17 cellular contexts compared by ENCODE assay signal in genomic region chr17:19411641-19412040, GRCh38. TPM values are rescaled to one million over a fixed set of nuclear protein-coding genes. Genes with fewer than 3 reads are reported as not detected.
DNase-seq lines count a peak whose midpoint lies in the region; ATAC-seq and TF ChIP-seq lines count a peak whose summit lies in the region.
"Had no signal": no experiment of that assay in that cellular context is flagged by ENCODE, and none has a peak within 500 bp of the region (broad histone marks: within the 10 kb centered on the region; RNA-seq: fewer than 3 reads in every experiment).

No MANE protein-coding gene starts in this region.

- peaks cover 23% of the 10 kb centered on the region for H3K4me1 ChIP-seq in GM23248 (ENCODE audit: insufficient read depth)
- peaks cover 0 to 14% (median 0%) of the 10 kb centered on the region in 12 donors for H3K4me1 ChIP-seq in heart left ventricle
- no peaks in the 10 kb centered on the region for H3K4me1 ChIP-seq in CD4-positive, alpha-beta memory T cell (ENCODE audit: insufficient read depth, low read length)
- H3K4me1 ChIP-seq: BLaER1 treated with 17β-estradiol and CSF1 and Interleukin-3, amounts not matched to agents 10 nM and 100 nM had no signal

- H4K20me1 ChIP-seq in GM23248 (ENCODE audit: insufficient read depth) = no peaks in the 10 kb centered on the region

- no peaks in the 10 kb centered on the region for H3K27me3 ChIP-seq in GM23248 (replicated peaks; ENCODE audit: insufficient read depth)
- no peaks in the 10 kb centered on the region for H3K27me3 ChIP-seq in heart left ventricle
- H3K27me3 ChIP-seq in CD4-positive, alpha-beta memory T cell (ENCODE audit: insufficient read depth, low read length) = no peaks in the 10 kb centered on the region
- H3K27me3 ChIP-seq: BLaER1 treated with 17β-estradiol and CSF1 and Interleukin-3, amounts not matched to agents 10 nM and 100 nM; ovary had no signal

- H3K36me3 Mint-ChIP-seq in CD4-positive, alpha-beta memory T cell = no peaks in the 10 kb centered on the region
- H3K36me3 Mint-ChIP-seq: mesothelial cell of epicardium had no signal

- peak in 1 of 4 donors; percentile 31 for ATAC-seq in heart left ventricle
- no peak for ATAC-seq in GM21786 (IDR thresholded peaks at IDR 0.05; ENCODE audit: unreplicated experiment)
- ATAC-seq: activated T-cell treated with anti-CD3 and anti-CD28 coated beads, Interleukin-2, amount 50 U/mL, for 4 hours had no signal

- H3K27ac ChIP-seq in GM23248 = no peak overlapping the region
- no peak overlapping the region for H3K27ac ChIP-seq in heart left ventricle
- H3K27ac ChIP-seq in CD4-positive, alpha-beta memory T cell (ENCODE audit: low read depth, low read length) = no peak overlapping the region
- H3K27ac ChIP-seq: BLaER1 treated with 17β-estradiol and CSF1 and Interleukin-3, amounts not matched to agents 10 nM and 100 nM; ovary had no signal

- peak overlapping the region; percentile 65 for H2AFZ ChIP-seq in GM23248

- H3K9me3 ChIP-seq in GM23248 (ENCODE audit: low read depth) (no peaks in the 10 kb centered on the region), heart left ventricle (no peaks in the 10 kb centered on the region)
- H3K9me3 ChIP-seq in CD4-positive, alpha-beta memory T cell (ENCODE audit: control insufficient read depth in 1 of 2, low read length in 2 of 2) = no peaks in the 10 kb centered on the region
- H3K9me3 ChIP-seq: BLaER1 treated with 17β-estradiol and CSF1 and Interleukin-3, amounts not matched to agents 10 nM and 100 nM; ovary had no signal

- no peaks in the 10 kb centered on the region for H3K27me3 Mint-ChIP-seq in CD4-positive, alpha-beta memory T cell
- H3K27me3 Mint-ChIP-seq: activated CD4-positive, alpha-beta T cell treated with anti-CD3 and anti-CD28 coated beads, Interleukin-2, amount 10 ng/mL, durations not matched to agents 7 days and 5 days had no signal

- no peaks in the 10 kb centered on the region for H3K9me2 ChIP-seq in GM23248 (ENCODE audit: insufficient read depth)

- H3K27ac Mint-ChIP-seq in CD4-positive, alpha-beta memory T cell = no peak overlapping the region
- H3K27ac Mint-ChIP-seq: activated CD4-positive, alpha-beta T cell treated with anti-CD3 and anti-CD28 coated beads, Interleukin-2, amount 10 ng/mL, durations not matched to agents 7 days and 5 days; mesothelial cell of epicardium had no signal

- TF ChIP-seq POLR2A in heart left ventricle (IDR thresholded peaks at IDR 0.05) = no peak

- intact Hi-C loops in heart left ventricle (cut with DNase I) = loop anchor here in 1 of 10 donors (5.0 kb wide), 1 partner anchor 39 kb away; no protein-coding TSS in a partner anchor
- intact Hi-C loops in CD4-positive, alpha-beta memory T cell (cut with micrococcal nuclease) = no loop called here

- peak overlapping the region; percentile 52 for H3K9ac ChIP-seq in GM23248
- H3K9ac ChIP-seq: BLaER1 treated with 17β-estradiol and CSF1 and Interleukin-3, amounts not matched to agents 10 nM and 100 nM had no signal

- POLR2A ChIA-PET in CD4-positive, alpha-beta memory T cell (lab: Charles Lee; ENCODE audit: partially characterized antibody) = no interaction called here

- H3F3A ChIP-seq in GM23248 (ENCODE audit: insufficient read depth) = peaks cover 20% of the 10 kb centered on the region

- H3K4me3 ChIP-seq in GM23248 (peak overlapping the region; percentile 61; the same call in 1 of the 2 replicates), heart left ventricle (peak overlapping the region in 9 of 12 donors; percentile 2 to 55 (median 38))
- no peak overlapping the region for H3K4me3 ChIP-seq in CD4-positive, alpha-beta memory T cell (ENCODE audit: low read length in 2 of 2)
- H3K4me3 ChIP-seq: BLaER1 treated with 17β-estradiol and CSF1 and Interleukin-3, amounts not matched to agents 10 nM and 100 nM; ovary had no signal

- peak overlapping the region; percentile 59 for H3K4me2 ChIP-seq in GM23248 (ENCODE audit: unreplicated experiment)
- H3K4me2 ChIP-seq: BLaER1 treated with 17β-estradiol and CSF1 and Interleukin-3, amounts not matched to agents 10 nM and 100 nM had no signal

- WGBS in GM23248 (ENCODE audit: low coverage in 1 of 2, low lambda C conversion rate in 2 of 2, missing lambda C conversion rate in 2 of 2), 2 experiments = 22 to 27% methylated on average over 10 of the region's 10 CpGs
- WGBS in heart left ventricle, 4 donors = 51 to 71% (median 64%) methylated on average over 7 to 10 of the region's 10 CpGs

- H3K4me1 Mint-ChIP-seq in CD4-positive, alpha-beta memory T cell = no peaks in the 10 kb centered on the region
- H3K4me1 Mint-ChIP-seq: activated CD4-positive, alpha-beta T cell treated with anti-CD3 and anti-CD28 coated beads, Interleukin-2, amount 10 ng/mL, durations not matched to agents 7 days and 5 days had no signal

- peak; percentile 28 for DNase-seq in GM23248
- DNase-seq in SK-N-DZ (ENCODE audit: low spot score) = peak; percentile 55
- DNase-seq in heart left ventricle = no peak
- peak; percentile 65 for DNase-seq in retina
- DNase-seq in NCI-H187 (lab: John Stamatoyannopoulos, UW) = no peak
- DNase-seq in H4 (ENCODE audit: low spot score) = no peak
- no peak for DNase-seq in CD4-positive, alpha-beta memory T cell
- DNase-seq: activated CD4-positive, alpha-beta T cell treated with anti-CD3 and anti-CD28 coated beads, Interleukin-2, amount 10 ng/mL, durations not matched to agents 7 days and 5 days; activated T-cell treated with anti-CD3 and anti-CD28 coated beads, Interleukin-2, amount 50 U/mL, for 4 hours; foreskin melanocyte; NCI-H1092; NCI-H510A; ovary; stimulated activated CD4-positive, alpha-beta T cell treated with anti-CD3 and anti-CD28 coated beads, Interleukin-2, amount 100 ng/mL, for 24 hours had no signal

- CTCF ChIA-PET in CD4-positive, alpha-beta memory T cell (lab: Charles Lee; ENCODE audit: partially characterized antibody) = no interaction called here

- no peaks in the 10 kb centered on the region for H3K9me3 Mint-ChIP-seq in CD4-positive, alpha-beta memory T cell
- H3K9me3 Mint-ChIP-seq: activated CD4-positive, alpha-beta T cell treated with anti-CD3 and anti-CD28 coated beads, Interleukin-2, amount 10 ng/mL, durations not matched to agents 7 days and 5 days; activated T-cell treated with anti-CD3 and anti-CD28 coated beads, Interleukin-2, amount 50 U/mL, for 4 hours; mesothelial cell of epicardium had no signal

- no peaks in the 10 kb centered on the region for H3K79me2 ChIP-seq in GM23248 (ENCODE audit: insufficient read depth)

- H3K36me3 ChIP-seq in GM23248 (ENCODE audit: low read depth) (no peaks in the 10 kb centered on the region), heart left ventricle (no peaks in the 10 kb centered on the region)
- no peaks in the 10 kb centered on the region for H3K36me3 ChIP-seq in CD4-positive, alpha-beta memory T cell (ENCODE audit: insufficient read depth, low read length)
- H3K36me3 ChIP-seq: BLaER1 treated with 17β-estradiol and CSF1 and Interleukin-3, amounts not matched to agents 10 nM and 100 nM; ovary had no signal

- no peak overlapping the region for H3K4me3 Mint-ChIP-seq in CD4-positive, alpha-beta memory T cell
- H3K4me3 Mint-ChIP-seq: activated CD4-positive, alpha-beta T cell treated with anti-CD3 and anti-CD28 coated beads, Interleukin-2, amount 10 ng/mL, durations not matched to agents 7 days and 5 days; activated T-cell treated with anti-CD3 and anti-CD28 coated beads, Interleukin-2, amount 50 U/mL, for 4 hours; mesothelial cell of epicardium had no signal

- in situ Hi-C loops in GM23248 (cut with MboI) = no loop called here

- no peak for TF ChIP-seq CTCF in heart left ventricle (IDR thresholded peaks at IDR 0.05)

RNA-seq across cellular contexts. Expression of gene RNF112, which starts 0.6 kb away (rescaled TPM):
- total RNA-seq in GM23248 (2014; rRNA removed; shearing (Covaris generic)) = 7.8 and 9.1 TPM in 2 replicates
- polyA plus RNA-seq in GM23248 (2016; fragmentation: Nextera tagmentation; extraction: Ambion mirVana) = 0.75 and 0.83 TPM in 2 replicates
- polyA plus RNA-seq in SK-N-DZ (2014; cell fraction: cytosol; rRNA removed) = 11.7 and 18.9 TPM in 2 replicates
- polyA plus RNA-seq in SK-N-DZ (2014; cell fraction: nucleus; rRNA removed) = 74.2 and 97.1 TPM in 2 replicates
- total RNA-seq in heart left ventricle = 1 to 10 TPM in 6 of 9 donors, under 1 TPM in 3; 0.45 to 1.5 (median 1.1) TPM
- 1 to 10 TPM; 2.6 to 3.0 TPM for polyA plus RNA-seq in heart left ventricle
- total RNA-seq in H4 (2014; rRNA removed; shearing (Covaris generic)) = 0.15 and 1.4 TPM in 2 replicates
- total RNA-seq in CD4-positive, alpha-beta memory T cell = 1 to 10 TPM in 1 of 2 experiments, under 1 TPM in 1; 0.87 to 1.6 TPM
- polyA plus RNA-seq in CD4-positive, alpha-beta memory T cell = under 1 TPM in 1 of 2 donors, not detected in 1; 0.06 TPM

RNA-seq across cellular contexts. Expression of gene MFAP4, which starts 24.7 kb away (rescaled TPM):
- 79.0 and 97.8 TPM in 2 replicates for total RNA-seq in GM23248 (2014; rRNA removed; shearing (Covaris generic))
- 155 and 156 TPM in 2 replicates for polyA plus RNA-seq in GM23248 (2016; fragmentation: Nextera tagmentation; extraction: Ambion mirVana)
- 17.9 and 18.6 TPM in 2 replicates for polyA plus RNA-seq in SK-N-DZ (2014; cell fraction: cytosol; rRNA removed)
- 7.8 and 11.7 TPM in 2 replicates for polyA plus RNA-seq in SK-N-DZ (2014; cell fraction: nucleus; rRNA removed)
- 10 to 100 TPM; 15.7 to 84.3 (median 51.3) TPM for total RNA-seq in heart left ventricle
- polyA plus RNA-seq in heart left ventricle = 10 to 100 TPM; 19.4 to 29.0 TPM
- total RNA-seq in H4 (2014; rRNA removed; shearing (Covaris generic)) = 122 and 168 TPM in 2 replicates
- not detected for total RNA-seq in CD4-positive, alpha-beta memory T cell
- not detected for polyA plus RNA-seq in CD4-positive, alpha-beta memory T cell
- total RNA-seq: activated CD4-positive, alpha-beta T cell treated with anti-CD3 and anti-CD28 coated beads, Interleukin-2, amount 10 ng/mL, durations not matched to agents 7 days and 5 days had no signal

RNA-seq across cellular contexts. Expression of gene MAPK7, which starts 33.3 kb away (rescaled TPM):
- total RNA-seq in GM23248 (2014; rRNA removed; shearing (Covaris generic)) = 11.3 and 21.2 TPM in 2 replicates
- 25.7 and 28.6 TPM in 2 replicates for polyA plus RNA-seq in GM23248 (2016; fragmentation: Nextera tagmentation; extraction: Ambion mirVana)
- polyA plus RNA-seq in SK-N-DZ (2014; cell fraction: cytosol; rRNA removed) = 12.4 and 25.4 TPM in 2 replicates
- 16.0 and 39.5 TPM in 2 replicates for polyA plus RNA-seq in SK-N-DZ (2014; cell fraction: nucleus; rRNA removed)
- 10 to 100 TPM in 6 of 9 donors, 1 to 10 TPM in 3; 8.2 to 25.4 (median 12.1) TPM for total RNA-seq in heart left ventricle
- polyA plus RNA-seq in heart left ventricle = 10 to 100 TPM in 1 of 2 donors, 1 to 10 TPM in 1; 5.7 to 20.0 TPM
- 6.2 and 31.0 TPM in 2 replicates for total RNA-seq in H4 (2014; rRNA removed; shearing (Covaris generic))
- total RNA-seq in CD4-positive, alpha-beta memory T cell = 10 to 100 TPM; 19.4 to 26.2 TPM
- 10 to 100 TPM in 1 of 2 donors, 1 to 10 TPM in 1; 2.1 to 12.4 TPM for polyA plus RNA-seq in CD4-positive, alpha-beta memory T cell

RNA-seq across cellular contexts. Expression of gene B9D1, which starts 49.1 kb away (rescaled TPM):
- 14.9 and 15.5 TPM in 2 replicates for total RNA-seq in GM23248 (2014; rRNA removed; shearing (Covaris generic))
- polyA plus RNA-seq in GM23248 (2016; fragmentation: Nextera tagmentation; extraction: Ambion mirVana) (24.4 and 25.2 TPM in 2 replicates), heart left ventricle (10 to 100 TPM in 1 of 2 donors, 1 to 10 TPM in 1; 9.1 to 10.7 TPM)
- polyA plus RNA-seq in SK-N-DZ (2014; cell fraction: cytosol; rRNA removed) = 23.1 and 46.3 TPM in 2 replicates
- 50.2 and 66.7 TPM in 2 replicates for polyA plus RNA-seq in SK-N-DZ (2014; cell fraction: nucleus; rRNA removed)
- 10 to 100 TPM in 5 of 9 donors, 1 to 10 TPM in 4; 5.6 to 27.9 (median 10.8) TPM for total RNA-seq in heart left ventricle
- 46.3 and 73.2 TPM in 2 replicates for total RNA-seq in H4 (2014; rRNA removed; shearing (Covaris generic))
- total RNA-seq in CD4-positive, alpha-beta memory T cell = 1 to 10 TPM; 2.5 to 2.8 TPM
- under 1 TPM in 1 of 2 donors, not detected in 1; 0.29 TPM for polyA plus RNA-seq in CD4-positive, alpha-beta memory T cell

Comparison
In these comparisons a context has a peak if more than half of its experiments do, and no peak if none do; other contexts are left out.
1. DNase-seq: peak in GM23248 (single experiment), SK-N-DZ (single experiment) and retina (single experiment); none in heart left ventricle (0 of 5), NCI-H187 (0 of 2), H4 (single experiment) and CD4-positive, alpha-beta memory T cell (0 of 5).
2. H3K4me3 ChIP-seq: peak in GM23248 (single experiment) and heart left ventricle (9 of 12); none in CD4-positive, alpha-beta memory T cell (0 of 2).
3. RNA of gene MFAP4, which starts 24.7 kb away (total RNA-seq): 122 to 168 TPM in H4, 79.0 to 97.8 TPM in GM23248 and 15.7 to 84.3 TPM in heart left ventricle; not detected in CD4-positive, alpha-beta memory T cell; every median in the first group is over 10 times any median in the second.